In genomic region chr17:28710948-28711722, GRCh38 we compare ENCODE assay signal across 1 cellular context.
A peak's percentile ranks its signal among the peaks of the same experiment; 100 is the strongest.
TF ChIP-seq lines count a peak whose summit lies in the region.

No MANE protein-coding gene starts in this region.

TF ChIP-seq in K562, 482 proteins besides CTCF, POLR2A, EP300 and RAD21 (continued from another document):
- TF ChIP-seq NR0B1 (IDR thresholded peaks at IDR 0.05; ENCODE audit: partially characterized antibody): no peak
- no peak for TF ChIP-seq ETV6 (IDR thresholded peaks at IDR 0.05; ENCODE audit: borderline replicate concordance in 1 of 2, low read depth in 2 of 2, low read length in 1 of 2)
- TF ChIP-seq ETV6 (CRISPR knock-in tag; IDR thresholded peaks at IDR 0.05; ENCODE audit: borderline replicate concordance): 0 out of 2 replicates have a peak, but pooled peaks have one; percentile 21
- no peak for TF ChIP-seq CCAR2 (IDR thresholded peaks at IDR 0.05; ENCODE audit: low read depth, low read length)
- peak; percentile 96 for TF ChIP-seq CXXC5 (CRISPR knock-in tag; IDR thresholded peaks at IDR 0.05)
- TF ChIP-seq HIVEP1 (CRISPR knock-in tag; IDR thresholded peaks at IDR 0.05): 0 out of 2 replicates have a peak, but pooled peaks have one; percentile 38
- no peak for TF ChIP-seq SMC3 (conservative IDR thresholded peaks at IDR 0.05; ENCODE audit: insufficient read depth, low read depth, low read length)
- peak; percentile 77; the same call in 1 of the 2 replicates for TF ChIP-seq ETV5 (CRISPR knock-in tag; IDR thresholded peaks at IDR 0.05; ENCODE audit: low read depth)
- no peak for TF ChIP-seq NFIX (CRISPR knock-in tag; IDR thresholded peaks at IDR 0.05; ENCODE audit: low read depth)
- no peak for TF ChIP-seq MAFF (IDR thresholded peaks at IDR 0.05; ENCODE audit: low read length)
- peak; percentile 73 for TF ChIP-seq TAF1 (IDR thresholded peaks at IDR 0.05; ENCODE audit: control insufficient read depth, extremely low read depth, insufficient read depth, low read length, severe bottlenecking)
- TF ChIP-seq CBX3 (IDR thresholded peaks at IDR 0.05; ENCODE audit: borderline replicate concordance in 1 of 2, low read length in 2 of 2): no peak
- TF ChIP-seq NFXL1 (CRISPR knock-in tag; IDR thresholded peaks at IDR 0.05): no peak; the same call in 1 of the 2 replicates
- TF ChIP-seq BRD9 (IDR thresholded peaks at IDR 0.05; ENCODE audit: low read depth, partially characterized antibody): no peak
- no peak for TF ChIP-seq ZNF217 (CRISPR knock-in tag; IDR thresholded peaks at IDR 0.05)
- no peak for TF ChIP-seq MEF2D (tag; conservative IDR thresholded peaks at IDR 0.05; ENCODE audit: low read depth)
- TF ChIP-seq MCM7 (IDR thresholded peaks at IDR 0.05): no peak
- peak; percentile 54; the same call in 1 of the 2 replicates for TF ChIP-seq HDAC8 (tag; IDR thresholded peaks at IDR 0.05)
- no peak for TF ChIP-seq DLX4 (CRISPR knock-in tag; IDR thresholded peaks at IDR 0.05)
- peak; percentile 84 for TF ChIP-seq PRDM10 (IDR thresholded peaks at IDR 0.05; ENCODE audit: partially characterized antibody)
- peak; percentile 85 for TF ChIP-seq SP1 (CRISPR knock-in tag; IDR thresholded peaks at IDR 0.05)
- no peak for TF ChIP-seq SMAD2 (IDR thresholded peaks at IDR 0.05; ENCODE audit: low read depth, low read length)
- no peak for TF ChIP-seq HMG20A (CRISPR knock-in tag; conservative IDR thresholded peaks at IDR 0.05)
- TF ChIP-seq RAD51 (IDR thresholded peaks at IDR 0.05; ENCODE audit: borderline replicate concordance, low read depth): no peak
- TF ChIP-seq CBX8 (IDR thresholded peaks at IDR 0.05; ENCODE audit: borderline replicate concordance, extremely low read depth, low read depth, low read length, poor library complexity, severe bottlenecking): no peak
- no peak for TF ChIP-seq ZNF444 (CRISPR knock-in tag; IDR thresholded peaks at IDR 0.05)
- no peak; the same call in 1 of the 2 replicates for TF ChIP-seq GABPB1 (CRISPR knock-in tag; IDR thresholded peaks at IDR 0.05)
- TF ChIP-seq KDM2B (CRISPR knock-in tag; IDR thresholded peaks at IDR 0.05): peak; percentile 82
- no peak for TF ChIP-seq AFF4 (CRISPR knock-in tag; IDR thresholded peaks at IDR 0.05)
- no peak for TF ChIP-seq MCM3 (IDR thresholded peaks at IDR 0.05)
- TF ChIP-seq ZNF75A (CRISPR knock-in tag; IDR thresholded peaks at IDR 0.05): no peak
- TF ChIP-seq ZKSCAN1 (IDR thresholded peaks at IDR 0.05; ENCODE audit: low read depth, low read length): no peak
- peak; percentile 71 for TF ChIP-seq DPF2 (IDR thresholded peaks at IDR 0.05)
- TF ChIP-seq ZNF274 (IDR thresholded peaks at IDR 0.05; ENCODE audit: borderline replicate concordance, low read depth, low read length): no peak
- TF ChIP-seq PHF8 (IDR thresholded peaks at IDR 0.05; ENCODE audit: borderline replicate concordance, low read length): peak; percentile 83; the same call in 1 of the 2 replicates
- peak; percentile 89 for TF ChIP-seq ZBTB43 (CRISPR knock-in tag; IDR thresholded peaks at IDR 0.05)
- no peak for TF ChIP-seq TCF7 (IDR thresholded peaks at IDR 0.05; ENCODE audit: borderline replicate concordance)
- no peak for TF ChIP-seq HDGF (IDR thresholded peaks at IDR 0.05)
- no peak for TF ChIP-seq ZNF717 (CRISPR knock-in tag; IDR thresholded peaks at IDR 0.05)
- TF ChIP-seq ZNF277 (CRISPR knock-in tag; IDR thresholded peaks at IDR 0.05; ENCODE audit: borderline replicate concordance): no peak
- TF ChIP-seq C11orf30 (IDR thresholded peaks at IDR 0.05; ENCODE audit: low read depth): no peak
- TF ChIP-seq NCOA1 (IDR thresholded peaks at IDR 0.05; ENCODE audit: low read depth): no peak; the same call in 1 of the 2 replicates
- peak; percentile 17; the same call in 1 of the 2 replicates for TF ChIP-seq NFRKB (IDR thresholded peaks at IDR 0.05; ENCODE audit: low read depth)
- no peak for TF ChIP-seq GABPA (tag; conservative IDR thresholded peaks at IDR 0.05; ENCODE audit: low read depth)
- no peak for TF ChIP-seq ZNF184 (CRISPR knock-in tag; IDR thresholded peaks at IDR 0.05)
- TF ChIP-seq ZNF830 (CRISPR knock-in tag; IDR thresholded peaks at IDR 0.05): peak; percentile 19; the same call in 1 of the 2 replicates
- no peak for TF ChIP-seq SRSF9 (IDR thresholded peaks at IDR 0.05; ENCODE audit: borderline replicate concordance, low read depth, low read length)
- no peak for TF ChIP-seq ZKSCAN8 (CRISPR knock-in tag; IDR thresholded peaks at IDR 0.05)
- no peak for TF ChIP-seq ID3 (CRISPR knock-in tag; IDR thresholded peaks at IDR 0.05)
- TF ChIP-seq ID3 (tag; IDR thresholded peaks at IDR 0.05): no peak
- TF ChIP-seq NRF1 (conservative IDR thresholded peaks at IDR 0.05 in 1 of 2, IDR thresholded peaks at IDR 0.05 in 1 of 2): peak; percentile 87 to 89
- TF ChIP-seq ZSCAN32 (CRISPR knock-in tag; IDR thresholded peaks at IDR 0.05): no peak
- TF ChIP-seq ZFP30 (CRISPR knock-in tag; IDR thresholded peaks at IDR 0.05; ENCODE audit: borderline replicate concordance): no peak
- TF ChIP-seq IRF1 (CRISPR knock-in tag; IDR thresholded peaks at IDR 0.05; ENCODE audit: borderline replicate concordance): no peak
- no peak for TF ChIP-seq ARID3A (IDR thresholded peaks at IDR 0.05; ENCODE audit: borderline replicate concordance, low read depth, low read length)
- peak; percentile 75 for TF ChIP-seq ERF (CRISPR knock-in tag; IDR thresholded peaks at IDR 0.05)
- TF ChIP-seq ADNP (tag; IDR thresholded peaks at IDR 0.05): no peak
